Comparison of ENCODE assay signal across 9 cellular contexts in genomic region chr14:20873370-20874177, GRCh38. TPM values are rescaled to one million over a fixed set of nuclear protein-coding genes. Genes with fewer than 3 reads are reported as not detected.
A peak's percentile ranks its signal among the peaks of the same experiment; 100 is the strongest.
DNase-seq lines count a peak whose midpoint lies in the region; ATAC-seq and TF ChIP-seq lines count a peak whose summit lies in the region.
"Had no signal": no experiment of that assay in that cellular context is flagged by ENCODE, and none has a peak within 500 bp of the region (broad histone marks: within the 10 kb centered on the region; RNA-seq: fewer than 3 reads in every experiment).

No MANE protein-coding gene starts in this region.

- peak; percentile 53 for DNase-seq in M059J (ENCODE audit: low read depth)
- peak; percentile 81 for DNase-seq in activated CD4-positive, alpha-beta T cell treated with anti-CD3 and anti-CD28 coated beads, Interleukin-2, amount 10 ng/mL, durations not matched to agents 7 days and 5 days
- peak; percentile 5 to 66 for DNase-seq in dermis microvascular lymphatic vessel endothelial cell (ENCODE audit: low read depth in 2 of 2)
- peak; percentile 65 to 96 for DNase-seq in lower leg skin (ENCODE audit: low spot score in 2 of 2)
- DNase-seq in stimulated activated CD4-positive, alpha-beta T cell treated with anti-CD3 and anti-CD28 coated beads, TNF-alpha, amount 100 ng/mL, for 4 hours (ENCODE audit: low read depth in 3 of 3): peak; percentile 44 to 60 (median 45)
- DNase-seq in NCI-H2107 (lab: John Stamatoyannopoulos, UW): no peak

- 20 to 24% methylated on average over 26 of the region's 26 CpGs for WGBS in lower leg skin, 2 donors

- peaks cover 5% of the 10 kb centered on the region for H3K9me3 Mint-ChIP-seq in activated CD4-positive, alpha-beta T cell treated with anti-CD3 and anti-CD28 coated beads, Interleukin-2, amount 10 ng/mL, durations not matched to agents 7 days and 5 days

- H3K27ac Mint-ChIP-seq in activated CD4-positive, alpha-beta T cell treated with anti-CD3 and anti-CD28 coated beads, Interleukin-2, amount 10 ng/mL, durations not matched to agents 7 days and 5 days: no peak overlapping the region

- H4K20me1 ChIP-seq in BLaER1 treated with 17β-estradiol and CSF1 and Interleukin-3, amounts not matched to agents 10 nM and 100 nM: no peaks in the 10 kb centered on the region

- H3K9me3 ChIP-seq in BLaER1 treated with 17β-estradiol and CSF1 and Interleukin-3, amounts not matched to agents 10 nM and 100 nM (replicated peaks in 1 of 11): peaks cover 5 to 8% (median 7%) of the 10 kb centered on the region in 11 experiments; a peak in 21 of 22 replicates
- H3K9me3 ChIP-seq: SJSA1 had no signal

- H3K36me3 Mint-ChIP-seq in activated CD4-positive, alpha-beta T cell treated with anti-CD3 and anti-CD28 coated beads, Interleukin-2, amount 10 ng/mL, durations not matched to agents 7 days and 5 days (ENCODE audit: low read depth): peaks cover 3% of the 10 kb centered on the region

- peak overlapping the region; percentile 51 to 86 (median 69) for H3K4me2 ChIP-seq in BLaER1 treated with 17β-estradiol and CSF1 and Interleukin-3, amounts not matched to agents 10 nM and 100 nM

- CTCF ChIA-PET in activated CD4-positive, alpha-beta T cell treated with anti-CD3 and anti-CD28 coated beads, Interleukin-2, amount 10 ng/mL, durations not matched to agents 7 days and 5 days (lab: Charles Lee): interaction anchor here (0.5 to 1.6 kb wide), 11 partner anchors 12 to 550 kb away, joined by 3 to 7 read pairs (median 3); no protein-coding TSS in a partner anchor

- peak; percentile 77 for ATAC-seq in GM19397 (IDR thresholded peaks at IDR 0.05; ENCODE audit: unreplicated experiment)

- intact Hi-C loops in lower leg skin (cut with DNase I; ENCODE audit: low total_unique reads): loop anchor here (10.0 kb wide), 1 partner anchor 91 kb away; no protein-coding TSS in a partner anchor

- TF ChIP-seq CTCF in lower leg skin (IDR thresholded peaks at IDR 0.05): no peak

- POLR2A ChIA-PET in activated CD4-positive, alpha-beta T cell treated with anti-CD3 and anti-CD28 coated beads, Interleukin-2, amount 10 ng/mL, durations not matched to agents 7 days and 5 days (lab: Charles Lee): no interaction called here

- H3K36me3 ChIP-seq in BLaER1 treated with 17β-estradiol and CSF1 and Interleukin-3, amounts not matched to agents 10 nM and 100 nM: no peaks in the 10 kb centered on the region
- H3K36me3 ChIP-seq: SJSA1 had no signal

- no peak overlapping the region for H3K4me3 Mint-ChIP-seq in activated CD4-positive, alpha-beta T cell treated with anti-CD3 and anti-CD28 coated beads, Interleukin-2, amount 10 ng/mL, durations not matched to agents 7 days and 5 days

- peaks cover 22% of the 10 kb centered on the region for H3K4me1 Mint-ChIP-seq in activated CD4-positive, alpha-beta T cell treated with anti-CD3 and anti-CD28 coated beads, Interleukin-2, amount 10 ng/mL, durations not matched to agents 7 days and 5 days

- peak overlapping the region in 3 of 11 experiments; percentile 29 to 39 (median 29); a peak in 4 of 22 replicates for H3K9ac ChIP-seq in BLaER1 treated with 17β-estradiol and CSF1 and Interleukin-3, amounts not matched to agents 10 nM and 100 nM

- TF ChIP-seq POLR2A in lower leg skin (IDR thresholded peaks at IDR 0.05): no peak

- H3K27me3 ChIP-seq in BLaER1 treated with 17β-estradiol and CSF1 and Interleukin-3, amounts not matched to agents 10 nM and 100 nM: no peaks in the 10 kb centered on the region
- H3K27me3 ChIP-seq: SJSA1 had no signal

- H3K4me3 ChIP-seq in BLaER1 treated with 17β-estradiol and CSF1 and Interleukin-3, amounts not matched to agents 10 nM and 100 nM: no peak overlapping the region
- H3K4me3 ChIP-seq in lower leg skin (ENCODE audit: low read depth, poor library complexity, severe bottlenecking): no peak overlapping the region
- H3K4me3 ChIP-seq: SJSA1 had no signal

- peaks cover 13 to 41% (median 17%) of the 10 kb centered on the region in 10 experiments for H3K4me1 ChIP-seq in BLaER1 treated with 17β-estradiol and CSF1 and Interleukin-3, amounts not matched to agents 10 nM and 100 nM
- H3K4me1 ChIP-seq: SJSA1 had no signal

- H3K27me3 Mint-ChIP-seq in activated CD4-positive, alpha-beta T cell treated with anti-CD3 and anti-CD28 coated beads, Interleukin-2, amount 10 ng/mL, durations not matched to agents 7 days and 5 days: peaks cover 12% of the 10 kb centered on the region

- H3K27ac ChIP-seq in BLaER1 treated with 17β-estradiol and CSF1 and Interleukin-3, amounts not matched to agents 10 nM and 100 nM: peak overlapping the region in 8 of 11 experiments; percentile 13 to 66 (median 48); a peak in 12 of 22 replicates
- H3K27ac ChIP-seq: SJSA1 had no signal

RNA-seq across cellular contexts. Expression of gene RNASE3, which starts 17.6 kb away (rescaled TPM):
- total RNA-seq in M059J (2014; rRNA removed; shearing (Covaris generic)): not detected in 2 replicates
- not detected for total RNA-seq in activated CD4-positive, alpha-beta T cell treated with anti-CD3 and anti-CD28 coated beads, Interleukin-2, amount 10 ng/mL, durations not matched to agents 7 days and 5 days
- total RNA-seq in dermis microvascular lymphatic vessel endothelial cell (not detected in 2 replicates), lower leg skin (not detected)
- total RNA-seq: SJSA1 had no signal
